In genomic region chr16:89359296-89360147, GRCh38 we compare ENCODE assay signal across 11 cellular contexts.
DNase-seq lines count a peak whose midpoint lies in the region; ATAC-seq and TF ChIP-seq lines count a peak whose summit lies in the region.
"Had no signal": no experiment of that assay in that cellular context is flagged by ENCODE, and none has a peak within 500 bp of the region (broad histone marks: within the 10 kb centered on the region; RNA-seq: fewer than 3 reads in every experiment).

No MANE protein-coding gene starts in this region.

- H3K27me3 Mint-ChIP-seq in nephron (ENCODE audit: low read depth) = no peaks in the 10 kb centered on the region

- peak overlapping the region in 2 of 3 experiments; percentile 24 to 58 for H3K4me3 Mint-ChIP-seq in nephron

- DNase-seq in D341Med (ENCODE audit: low spot score) (peak; percentile 89), NAMALWA (ENCODE audit: low spot score) (peak; percentile 47), astrocyte of the hippocampus (ENCODE audit: low read depth, low spot score) (peak; percentile 67), NCI-H2196 (lab: John Stamatoyannopoulos, UW; ENCODE audit: unreplicated experiment) (no peak), DMS53 (lab: John Stamatoyannopoulos, UW) (no peak), Kasumi-1 (lab: John Stamatoyannopoulos, UW) (no peak)
- DNase-seq: effector CD8-positive, alpha-beta T cell; lower lobe of right lung; stimulated activated CD4-positive, alpha-beta T cell treated with anti-CD3 and anti-CD28 coated beads, Interleukin-2, amount 100 ng/mL, for 48 hours had no signal

- no peak for TF ChIP-seq CTCF in nephron (IDR thresholded peaks at IDR 0.05; ENCODE audit: unreplicated experiment in 3 of 3)

- no peaks in the 10 kb centered on the region for H3K36me3 Mint-ChIP-seq in nephron (ENCODE audit: low read depth)

- peak overlapping the region; percentile 62 to 82 (median 69) for H3K27ac Mint-ChIP-seq in nephron

- peaks cover 76% of the 10 kb centered on the region for H3K4me1 Mint-ChIP-seq in nephron

- ATAC-seq in activated CD4-positive, CD25-positive, alpha-beta regulatory T cell treated with anti-CD3 and anti-CD28 coated beads, Interleukin-2, amount 50 U/mL, for 24 hours = no peak

- no peaks in the 10 kb centered on the region for H3K9me3 Mint-ChIP-seq in nephron

Comparison
In these comparisons a context has a peak if more than half of its experiments do, and no peak if none do; other contexts are left out.
1. DNase-seq: peak in D341Med (single experiment), NAMALWA (single experiment) and astrocyte of the hippocampus (single experiment); none in NCI-H2196 (single experiment), DMS53 (single experiment) and Kasumi-1 (0 of 2).